Comparison of ENCODE assay signal across 14 cellular contexts in the genomic region with DNA sequence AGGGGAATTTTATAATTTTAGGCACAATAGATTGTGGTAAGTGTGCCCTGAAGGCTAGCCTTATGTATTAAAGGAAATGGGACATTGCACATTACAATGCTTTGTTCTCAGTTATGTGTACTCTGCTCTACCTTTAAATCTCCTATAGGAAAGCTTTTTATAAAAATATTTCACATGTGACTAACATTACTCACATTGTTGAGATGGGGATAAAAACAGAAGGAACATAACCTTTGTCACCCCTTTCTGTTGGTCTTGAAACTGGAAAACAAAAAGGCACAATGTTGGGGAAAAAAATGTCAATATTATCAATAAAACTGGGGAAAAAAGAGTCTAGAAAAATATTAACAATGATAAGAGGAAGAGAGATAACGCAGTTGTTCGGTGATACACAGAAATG. TPM values are rescaled to one million over a fixed set of nuclear protein-coding genes. Genes with fewer than 3 reads are reported as not detected.
DNase-seq lines count a peak whose midpoint lies in the region; ATAC-seq, FAIRE-seq and TF ChIP-seq lines count a peak whose summit lies in the region.
"Had no signal": no experiment of that assay in that cellular context is flagged by ENCODE, and none has a peak within 500 bp of the region (broad histone marks: within the 10 kb centered on the region; RNA-seq: fewer than 3 reads in every experiment).

No MANE protein-coding gene starts in this region.

- H3K27me3 ChIP-seq in Caco-2 (replicated peaks; ENCODE audit: control insufficient read depth, insufficient read depth, low read length) (no peaks in the 10 kb centered on the region), K562 (ENCODE audit: control insufficient read depth in 2 of 2, insufficient read depth in 2 of 2, low read length in 2 of 2) (no peaks in the 10 kb centered on the region)
- H3K27me3 ChIP-seq: neutrophil, suprapubic skin had no signal

- in situ Hi-C loops in K562 (cut with MboI): loop anchor here (10.0 kb wide), 1 partner anchor 814 kb away; a partner anchor contains a TSS

- no peak for TF ChIP-seq POLR2A in K562 (conservative IDR thresholded peaks at IDR 0.05)

- H3K4me1 Mint-ChIP-seq in activated T-cell treated with anti-CD3 and anti-CD28 coated beads, Interleukin-2, amount 50 U/mL, for 24 hours (ENCODE audit: low read depth): peaks cover 46% of the 10 kb centered on the region
- H3K4me1 Mint-ChIP-seq in activated T-cell treated with anti-CD3 and anti-CD28 coated beads, Interleukin-2, amount 50 U/mL, for 4 hours (ENCODE audit: low read depth): peaks cover 36% of the 10 kb centered on the region
- H3K4me1 Mint-ChIP-seq in Caco-2 (ENCODE audit: low read depth, unreplicated experiment): peaks cover 40% of the 10 kb centered on the region
- peaks cover 29 to 52% of the 10 kb centered on the region in 2 donors for H3K4me1 Mint-ChIP-seq in natural killer cell treated with Interleukin-12 subunit alpha and Interleukin-12 subunit beta and Interleukin-15 and Interleukin-18, amount 100 ng/mL, for 72 hours (ENCODE audit: low read depth in 2 of 2)

- H3K79me2 ChIP-seq in K562 (ENCODE audit: control insufficient read depth, insufficient read depth, low read length): no peaks in the 10 kb centered on the region

- H3K4me1 ChIP-seq in Caco-2: peaks cover 43% of the 10 kb centered on the region
- H3K4me1 ChIP-seq in K562 (replicated peaks in 1 of 2; ENCODE audit: control insufficient read depth in 2 of 2, insufficient read depth in 2 of 2, low read length in 2 of 2): peaks cover 0 to 13% of the 10 kb centered on the region in 2 experiments; a peak in 3 of 5 replicates
- H3K4me1 ChIP-seq: suprapubic skin had no signal

- TF ChIP-seq EP300 in K562 (IDR thresholded peaks at IDR 0.05; ENCODE audit: low read length): no peak

- peak overlapping the region; percentile 39 for H3K27ac Mint-ChIP-seq in activated T-cell treated with anti-CD3 and anti-CD28 coated beads, Interleukin-2, amount 50 U/mL, for 24 hours
- peak overlapping the region; percentile 34 for H3K27ac Mint-ChIP-seq in Caco-2 (ENCODE audit: unreplicated experiment)
- peak overlapping the region; percentile 84 to 94 for H3K27ac Mint-ChIP-seq in natural killer cell treated with Interleukin-12 subunit alpha and Interleukin-12 subunit beta and Interleukin-15 and Interleukin-18, amount 100 ng/mL, for 72 hours
- H3K27ac Mint-ChIP-seq: dendritic cell treated with granulocyte-macrophage colony-stimulating factor and Interleukin-4, amounts not matched to agents 40 ng/mL and 50 ng/mL, for 4 days had no signal

- H3K36me3 Mint-ChIP-seq in activated T-cell treated with anti-CD3 and anti-CD28 coated beads, Interleukin-2, amount 50 U/mL, for 24 hours (ENCODE audit: low read depth): peaks cover 91% of the 10 kb centered on the region
- peaks cover 39% of the 10 kb centered on the region for H3K36me3 Mint-ChIP-seq in activated T-cell treated with anti-CD3 and anti-CD28 coated beads, Interleukin-2, amount 50 U/mL, for 4 hours (ENCODE audit: insufficient read depth)
- no peaks in the 10 kb centered on the region for H3K36me3 Mint-ChIP-seq in Caco-2 (ENCODE audit: insufficient read depth, unreplicated experiment)
- peaks cover 33% of the 10 kb centered on the region for H3K36me3 Mint-ChIP-seq in natural killer cell treated with Interleukin-12 subunit alpha and Interleukin-12 subunit beta and Interleukin-15 and Interleukin-18, amount 100 ng/mL, for 72 hours

- BruUV-seq in Caco-2 (replicated peaks; lab: Mats Ljungman, UMichigan) (no TSS peak), K562 (replicated peaks; lab: Mats Ljungman, UMichigan) (no TSS peak)

- WGBS in K562 (ENCODE audit: insufficient coverage, low coverage, missing lambda C conversion rate): 8% methylated on average over 2 of the region's 2 CpGs

- no peak overlapping the region for H3K4me3 ChIP-seq in Caco-2 (ENCODE audit: low read depth, low read length)
- no peak overlapping the region for H3K4me3 ChIP-seq in K562
- H3K4me3 ChIP-seq: skin epidermis, suprapubic skin had no signal

- 0 out of 2 replicates have a peak overlapping the region, but pooled peaks have one; percentile 9 for H2AFZ ChIP-seq in K562 (ENCODE audit: low read depth, low read length)

- H3K4me2 ChIP-seq in K562 (ENCODE audit: insufficient read depth, low read length): no peak overlapping the region

- TF ChIP-seq RAD21 in K562 (CRISPR knock-in tag; conservative IDR thresholded peaks at IDR 0.05 in 1 of 2, IDR thresholded peaks at IDR 0.05 in 1 of 2): no peak

- TF ChIP-seq CTCF in Caco-2 (IDR thresholded peaks at IDR 0.05; ENCODE audit: insufficient read depth in 1 of 2, low read depth in 1 of 2, low read length in 1 of 2, severe bottlenecking in 1 of 2, unreplicated experiment in 1 of 2) (no peak), K562 (IDR thresholded peaks at IDR 0.05 in 2 of 3, conservative IDR thresholded peaks at IDR 0.05 in 1 of 3; ENCODE audit: insufficient read depth in 2 of 3, low read depth in 1 of 3, low read length in 3 of 3) (no peak)

- intact Hi-C loops in Caco-2 (cut with micrococcal nuclease; ENCODE audit: unreplicated experiment): no loop called here
- intact Hi-C loops in K562 (cut with micrococcal nuclease): loop anchor here (5.0 kb wide), 2 partner anchors 179 to 249 kb away; no protein-coding TSS in a partner anchor

- H3K27ac ChIP-seq in K562 (ENCODE audit: extremely low read depth, low read depth, low read length): no peak overlapping the region
- H3K27ac ChIP-seq: neutrophil, skin epidermis, suprapubic skin had no signal

- no peak overlapping the region for H3K9ac ChIP-seq in K562 (ENCODE audit: insufficient read depth in 1 of 2, low read depth in 2 of 2, low read length in 2 of 2)

- no peak overlapping the region for H3K4me3 Mint-ChIP-seq in activated T-cell treated with anti-CD3 and anti-CD28 coated beads, Interleukin-2, amount 50 U/mL, for 24 hours
- no peak overlapping the region for H3K4me3 Mint-ChIP-seq in activated T-cell treated with anti-CD3 and anti-CD28 coated beads, Interleukin-2, amount 50 U/mL, for 4 hours
- peak overlapping the region; percentile 43 for H3K4me3 Mint-ChIP-seq in Caco-2 (ENCODE audit: unreplicated experiment)
- no peak overlapping the region for H3K4me3 Mint-ChIP-seq in natural killer cell treated with Interleukin-12 subunit alpha and Interleukin-12 subunit beta and Interleukin-15 and Interleukin-18, amount 100 ng/mL, for 72 hours
- H3K4me3 Mint-ChIP-seq: dendritic cell treated with granulocyte-macrophage colony-stimulating factor and Interleukin-4, amounts not matched to agents 40 ng/mL and 50 ng/mL, for 4 days had no signal

- H3K27me3 Mint-ChIP-seq in activated T-cell treated with anti-CD3 and anti-CD28 coated beads, Interleukin-2, amount 50 U/mL, for 24 hours: no peaks in the 10 kb centered on the region
- H3K27me3 Mint-ChIP-seq in activated T-cell treated with anti-CD3 and anti-CD28 coated beads, Interleukin-2, amount 50 U/mL, for 4 hours (ENCODE audit: low read depth): no peaks in the 10 kb centered on the region
- H3K27me3 Mint-ChIP-seq in Caco-2 (ENCODE audit: insufficient read depth, unreplicated experiment): no peaks in the 10 kb centered on the region
- no peaks in the 10 kb centered on the region for H3K27me3 Mint-ChIP-seq in natural killer cell treated with Interleukin-12 subunit alpha and Interleukin-12 subunit beta and Interleukin-15 and Interleukin-18, amount 100 ng/mL, for 72 hours
- H3K27me3 Mint-ChIP-seq: dendritic cell treated with granulocyte-macrophage colony-stimulating factor and Interleukin-4, amounts not matched to agents 40 ng/mL and 50 ng/mL, for 4 days had no signal

- no peaks in the 10 kb centered on the region for H3K9me1 ChIP-seq in K562 (ENCODE audit: control insufficient read depth, insufficient read depth, low read length)

- no peak for FAIRE-seq in K562 (lab: Jason Lieb, UNC)

- no peak for DNase-seq in activated T-cell treated with anti-CD3 and anti-CD28 coated beads, Interleukin-2, amount 50 U/mL, for 24 hours
- no peak for DNase-seq in activated T-cell treated with anti-CD3 and anti-CD28 coated beads, Interleukin-2, amount 50 U/mL, for 4 hours
- no peak for DNase-seq in Caco-2
- no peak for DNase-seq in K562 (ENCODE audit: extremely low read depth in 1 of 4, low spot score in 3 of 4)
- no peak for DNase-seq in natural killer cell treated with Interleukin-12 subunit alpha and Interleukin-12 subunit beta and Interleukin-15 and Interleukin-18, amount 100 ng/mL, for 72 hours (ENCODE audit: low spot score)
- DNase-seq: kidney glomerular epithelial cell, SIG-M5 had no signal

- H3K9me3 ChIP-seq in Caco-2 (no peaks in the 10 kb centered on the region), K562 (replicated peaks; ENCODE audit: control insufficient read depth, insufficient read depth, low read depth, low read length) (no peaks in the 10 kb centered on the region)
- H3K9me3 ChIP-seq: neutrophil, suprapubic skin had no signal

- ATAC-seq in activated T-cell treated with anti-CD3 and anti-CD28 coated beads, Interleukin-2, amount 50 U/mL, for 4 hours: no peak
- ATAC-seq in K562 (no peak), GM21390 (IDR thresholded peaks at IDR 0.05; ENCODE audit: unreplicated experiment) (no peak), GM18858 (IDR thresholded peaks at IDR 0.05; ENCODE audit: unreplicated experiment) (no peak), GM21786 (IDR thresholded peaks at IDR 0.05; ENCODE audit: unreplicated experiment) (no peak)
- ATAC-seq in natural killer cell treated with Interleukin-12 subunit alpha and Interleukin-12 subunit beta and Interleukin-15 and Interleukin-18, amount 100 ng/mL, for 72 hours: no peak

- CTCF ChIA-PET in Caco-2 (lab: Charles Lee): interaction anchor here (0.8 kb wide), 1 partner anchor 19 kb away, joined by 3 read pairs; no protein-coding TSS in a partner anchor
- CTCF ChIA-PET in K562 (lab: Yijun Ruan, JAX; ENCODE audit: low intra/inter-chr PET ratio): interaction anchor here (0.8 kb wide), 1 partner anchor 250 kb away, joined by 4 read pairs; no protein-coding TSS in a partner anchor

- no peaks in the 10 kb centered on the region for H4K20me1 ChIP-seq in K562 (replicated peaks; ENCODE audit: control insufficient read depth, insufficient read depth, low read length)

- H3K9me3 Mint-ChIP-seq in activated T-cell treated with anti-CD3 and anti-CD28 coated beads, Interleukin-2, amount 50 U/mL, for 24 hours: no peaks in the 10 kb centered on the region
- no peaks in the 10 kb centered on the region for H3K9me3 Mint-ChIP-seq in activated T-cell treated with anti-CD3 and anti-CD28 coated beads, Interleukin-2, amount 50 U/mL, for 4 hours
- H3K9me3 Mint-ChIP-seq in Caco-2 (ENCODE audit: unreplicated experiment): no peaks in the 10 kb centered on the region
- no peaks in the 10 kb centered on the region for H3K9me3 Mint-ChIP-seq in natural killer cell treated with Interleukin-12 subunit alpha and Interleukin-12 subunit beta and Interleukin-15 and Interleukin-18, amount 100 ng/mL, for 72 hours
- H3K9me3 Mint-ChIP-seq: dendritic cell treated with granulocyte-macrophage colony-stimulating factor and Interleukin-4, amounts not matched to agents 40 ng/mL and 50 ng/mL, for 4 days had no signal

- POLR2A ChIA-PET in Caco-2 (lab: Charles Lee): no interaction called here
- POLR2A ChIA-PET in K562 (lab: Yijun Ruan, JAX): no interaction called here

- H3K36me3 ChIP-seq in Caco-2 (ENCODE audit: control insufficient read depth, insufficient read depth, low read length): no peaks in the 10 kb centered on the region
- H3K36me3 ChIP-seq in K562 (ENCODE audit: control insufficient read depth, insufficient read depth, low read length): no peaks in the 10 kb centered on the region
- H3K36me3 ChIP-seq: neutrophil, suprapubic skin had no signal

RNA-seq across cellular contexts. Expression of a gene that starts 17.3 kb away (rescaled TPM):
- 100 to 1,000 TPM; 222 to 278 (median 268) TPM for total RNA-seq in activated T-cell treated with anti-CD3 and anti-CD28 coated beads, Interleukin-2, amount 50 U/mL, for 4 hours
- total RNA-seq in Caco-2 (2022) (113 and 126 TPM in 2 replicates), K562 (2014; rRNA removed) (19.3 and 25.5 TPM in 2 replicates), K562 (2014; rRNA removed; fragmentation: Illumina TruSeq; extraction: Trizol) (26.8 and 29.8 TPM in 2 replicates), K562 (2015; rRNA removed; fragmentation: Illumina TruSeq; extraction: Trizol) (32.2 and 33.4 TPM in 2 replicates), K562 (2021) (31.8 and 34.4 TPM in 2 replicates)
- 23.7 and 38.9 TPM in 2 replicates for total RNA-seq in K562 (2011; cell fraction: chromatin; rRNA removed; ENCODE audit: low replicate concordance)
- total RNA-seq in K562 (2011; cell fraction: nucleolus; rRNA removed): 18.3 TPM in 2 replicates
- 21.9 and 25.7 TPM in 2 replicates for total RNA-seq in K562 (2011; cell fraction: nucleoplasm; rRNA removed)
- polyA plus RNA-seq in K562 (2011; rRNA removed) (21.1 and 28.1 TPM in 2 replicates), K562 (2014; fragmentation: Illumina TruSeq; extraction: Trizol) (26.3 and 31.0 TPM in 2 replicates), K562 (2014; fragmentation: Nextera tagmentation; extraction: Ambion mirVana) (1 to 10 TPM; 8.7 to 8.8 TPM), K562 (2014; rRNA removed) (20.8 and 24.4 TPM in 2 replicates)
- 13.5 and 14.5 TPM in 2 replicates for polyA plus RNA-seq in K562 (2011; cell fraction: cytosol; rRNA removed)
- 22.4 and 26.8 TPM in 2 replicates for polyA plus RNA-seq in K562 (2011; cell fraction: nucleus; rRNA removed)
- polyA plus RNA-seq in K562 (2012): 24.5 and 30.2 TPM in 2 replicates
- 37.2 and 48.2 TPM in 2 replicates for polyA minus RNA-seq in K562 (2011; rRNA and poly(A)+ RNA removed)
- 15.6 and 40.9 TPM in 2 replicates for polyA minus RNA-seq in K562 (2011; cell fraction: cytosol; rRNA and poly(A)+ RNA removed)
- 27.1 and 29.4 TPM in 2 replicates for polyA minus RNA-seq in K562 (2011; cell fraction: nucleus; rRNA and poly(A)+ RNA removed)
- total RNA-seq in natural killer cell treated with Interleukin-12 subunit alpha and Interleukin-12 subunit beta and Interleukin-15 and Interleukin-18, amount 100 ng/mL, for 72 hours: 100 to 1,000 TPM; 145 to 252 TPM

Comparison
In these comparisons a context has a peak if more than half of its experiments do, and no peak if none do; other contexts are left out.
1. H3K27ac Mint-ChIP-seq: peak in every context shown above with its lines; median percentile 89 in natural killer cell treated with Interleukin-12 subunit alpha and Interleukin-12 subunit beta and Interleukin-15 and Interleukin-18, amount 100 ng/mL, for 72 hours; 39 in activated T-cell treated with anti-CD3 and anti-CD28 coated beads, Interleukin-2, amount 50 U/mL, for 24 hours; 34 in Caco-2.